25 cellular contexts compared by ENCODE assay signal in the genomic region with DNA sequence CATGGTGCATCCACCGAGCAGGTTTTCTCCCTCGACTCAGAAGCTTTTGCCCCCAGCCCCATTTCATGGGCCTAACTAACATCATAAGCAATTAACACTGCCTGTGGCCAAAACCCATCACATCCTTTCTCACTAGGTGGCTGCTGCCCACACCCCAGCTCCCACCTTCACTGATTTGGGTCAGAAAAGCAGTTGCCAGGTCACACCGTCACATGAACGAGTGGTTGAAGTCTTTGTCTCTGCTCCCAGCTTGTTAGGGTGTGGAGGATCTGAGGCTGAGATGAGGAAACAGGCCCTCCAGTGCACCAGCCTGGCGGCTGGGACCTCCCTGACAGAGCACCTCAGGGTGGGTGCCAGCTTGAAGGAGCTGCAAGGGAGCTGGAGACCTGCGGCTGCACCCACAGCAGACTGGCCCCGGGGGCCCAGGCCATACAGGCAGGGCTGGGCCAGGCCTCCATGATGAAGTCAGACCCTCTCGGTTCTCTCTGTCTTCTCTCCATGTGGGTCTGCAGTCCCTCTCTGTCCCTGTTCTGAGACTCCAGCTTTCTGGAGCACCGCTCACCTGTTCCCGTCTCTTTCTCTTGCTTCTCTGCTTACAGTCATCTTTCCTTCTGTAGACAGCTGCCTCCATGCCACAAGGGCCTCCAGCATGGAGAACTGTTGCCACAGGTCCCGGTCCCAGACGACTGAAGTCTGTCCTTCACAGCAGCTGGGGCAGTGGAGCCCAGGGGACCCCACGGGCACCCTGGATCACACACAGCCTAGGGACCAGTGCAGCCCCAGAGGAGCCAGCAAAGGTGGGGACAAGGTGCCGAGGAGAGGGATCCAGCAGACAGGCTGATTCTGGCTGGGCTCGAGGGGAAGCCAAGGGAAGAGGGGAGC. TPM values are rescaled to one million over a fixed set of nuclear protein-coding genes. Genes with fewer than 3 reads are reported as not detected.
DNase-seq lines count a peak whose midpoint lies in the region; ATAC-seq and TF ChIP-seq lines count a peak whose summit lies in the region.
"Had no signal": no experiment of that assay in that cellular context is flagged by ENCODE, and none has a peak within 500 bp of the region (broad histone marks: within the 10 kb centered on the region; RNA-seq: fewer than 3 reads in every experiment).

No MANE protein-coding gene starts in this region.

- H3K4me2 ChIP-seq in neural progenitor cell = no peak overlapping the region

- no peak overlapping the region for H3K9ac ChIP-seq in neural progenitor cell

- ATAC-seq in HG02763 (IDR thresholded peaks at IDR 0.05; ENCODE audit: unreplicated experiment) (no peak), HG03139 (IDR thresholded peaks at IDR 0.05; ENCODE audit: unreplicated experiment) (no peak)
- ATAC-seq: CD8-positive, alpha-beta T cell; effector memory CD8-positive, alpha-beta T cell; stimulated activated naive CD8-positive, alpha-beta T cell treated with anti-CD3 and anti-CD28 coated beads, Interleukin-15, Interleukin-2, amounts not matched to agents 100 U/mL and 50 U/mL, for 24 hours had no signal

- in situ Hi-C loops in transverse colon (cut with MboI; ENCODE audit: low pct_ligation_motif_present in 1 of 4, low pct_unique_long_range_greater_than_20kb in 1 of 4, low sequenced_read_pairs in 3 of 4) = no loop called here

- H2AFZ ChIP-seq in neural progenitor cell (replicated peaks) = no peak overlapping the region

- H3K9me3 ChIP-seq in neural progenitor cell (ENCODE audit: low read depth) (no peaks in the 10 kb centered on the region), transverse colon (no peaks in the 10 kb centered on the region)
- H3K9me3 ChIP-seq: colonic mucosa, esophagus muscularis mucosa, tibial nerve had no signal

- H3K9me3 Mint-ChIP-seq in neural progenitor cell = peaks cover 6% of the 10 kb centered on the region
- H3K9me3 Mint-ChIP-seq: effector memory CD8-positive, alpha-beta T cell had no signal

- no peaks in the 10 kb centered on the region for H3K79me2 ChIP-seq in neural progenitor cell (ENCODE audit: low read depth)

- peak overlapping the region; percentile 44 for H3K27ac Mint-ChIP-seq in neural progenitor cell
- H3K27ac Mint-ChIP-seq: CD8-positive, alpha-beta T cell; effector memory CD8-positive, alpha-beta T cell had no signal

- H3K4me3 ChIP-seq in coronary artery = no peak overlapping the region
- H3K4me3 ChIP-seq in neural progenitor cell = no peak overlapping the region
- H3K4me3 ChIP-seq in transverse colon = no peak overlapping the region
- H3K4me3 ChIP-seq: colonic mucosa, esophagus muscularis mucosa, tibial nerve had no signal

- TF ChIP-seq CTCF in coronary artery (IDR thresholded peaks at IDR 0.05) (no peak), neural progenitor cell (IDR thresholded peaks at IDR 0.05) (no peak), transverse colon (IDR thresholded peaks at IDR 0.05) (no peak)

- TF ChIP-seq EP300 in transverse colon (IDR thresholded peaks at IDR 0.05; ENCODE audit: low read depth) = no peak

- no peak overlapping the region for H3K4me3 Mint-ChIP-seq in neural progenitor cell
- H3K4me3 Mint-ChIP-seq: CD8-positive, alpha-beta T cell; effector memory CD8-positive, alpha-beta T cell had no signal

- intact Hi-C loops in transverse colon (cut with DNase I; ENCODE audit: low total_unique reads) = no loop called here

- H4K20me1 ChIP-seq in neural progenitor cell (ENCODE audit: low read depth) = peaks cover 9% of the 10 kb centered on the region

- no peaks in the 10 kb centered on the region for H3F3A ChIP-seq in neural progenitor cell (ENCODE audit: low read depth)

- H3K27me3 ChIP-seq in neural progenitor cell (peaks cover 54% of the 10 kb centered on the region), transverse colon (peaks cover 11% of the 10 kb centered on the region)
- H3K27me3 ChIP-seq: colonic mucosa, esophagus muscularis mucosa, tibial nerve had no signal

- peaks cover 3% of the 10 kb centered on the region for H3K36me3 Mint-ChIP-seq in neural progenitor cell
- H3K36me3 Mint-ChIP-seq: CD8-positive, alpha-beta T cell had no signal

- TF ChIP-seq POLR2A in transverse colon (IDR thresholded peaks at IDR 0.05) = no peak

- peaks cover 10% of the 10 kb centered on the region for H3K27me3 Mint-ChIP-seq in neural progenitor cell (ENCODE audit: insufficient read depth, low read depth)

- H3K36me3 ChIP-seq in neural progenitor cell (no peaks in the 10 kb centered on the region), transverse colon (no peaks in the 10 kb centered on the region)
- H3K36me3 ChIP-seq: colonic mucosa, esophagus muscularis mucosa, tibial nerve had no signal

- DNase-seq in activated effector memory CD4-positive, alpha-beta T cell treated with anti-CD3 and anti-CD28 coated beads, Interleukin-2, amount 50 U/mL, for 16 hours = peak; percentile 48
- DNase-seq in activated effector memory CD4-positive, alpha-beta T cell treated with Interleukin-2 at 50 U/mL for 16 hours = no peak
- DNase-seq in coronary artery (ENCODE audit: low spot score) (peak; percentile 66), neural progenitor cell (ENCODE audit: low spot score) (no peak), transverse colon (peak; percentile 6), AG08395 (ENCODE audit: low spot score) (no peak)
- DNase-seq: activated CD4-positive, alpha-beta T cell treated with anti-CD3 and anti-CD28 coated beads, Interleukin-2, amount 50 U/mL, for 4 hours; activated CD8-positive, alpha-beta memory T cell treated with anti-CD3 and anti-CD28 coated beads, Interleukin-2, amount 50 U/mL, for 48 hours; AML-193; CD8-positive, alpha-beta T cell; colonic mucosa; DMS 273 treated with DMSO at 0.1 percent for 48 hours; effector memory CD8-positive, alpha-beta T cell; foreskin melanocyte; hippocampal formation; NCI-H1048; NCI-H187; NCI-H526 treated with DMSO at 0.1 percent for 48 hours; nucleus accumbens; stimulated activated naive CD8-positive, alpha-beta T cell treated with anti-CD3 and anti-CD28 coated beads, Interleukin-15, Interleukin-2, amounts not matched to agents 100 U/mL and 50 U/mL, for 24 hours had no signal

- 87% methylated on average over 14 of the region's 15 CpGs; no CpG with 5 or more reads in 1 of the 2 donors for WGBS in transverse colon (ENCODE audit: low coverage in 1 of 2), 2 donors

- peaks cover 19% of the 10 kb centered on the region for H3K4me1 Mint-ChIP-seq in neural progenitor cell

- no peak overlapping the region for H3K27ac ChIP-seq in coronary artery
- no peak overlapping the region for H3K27ac ChIP-seq in neural progenitor cell
- H3K27ac ChIP-seq in transverse colon = no peak overlapping the region
- H3K27ac ChIP-seq: colonic mucosa, tibial nerve, VCaP had no signal

- peaks cover 6% of the 10 kb centered on the region for H3K4me1 ChIP-seq in neural progenitor cell
- H3K4me1 ChIP-seq in transverse colon = peaks cover 19 to 28% (median 23%) of the 10 kb centered on the region in 4 donors
- H3K4me1 ChIP-seq: colonic mucosa had no signal

RNA-seq across cellular contexts. Expression of gene INPP5A, which starts 13.8 kb away (rescaled TPM):
- total RNA-seq in neural progenitor cell (ENCODE audit: low replicate concordance) (14.2 and 21.3 TPM in 2 replicates), transverse colon (10 to 100 TPM; 34.8 to 80.8 (median 52.8) TPM)

Comparison
In these comparisons a context has a peak if more than half of its experiments do, and no peak if none do; other contexts are left out.
1. DNase-seq: peak in activated effector memory CD4-positive, alpha-beta T cell treated with anti-CD3 and anti-CD28 coated beads, Interleukin-2, amount 50 U/mL, for 16 hours (single experiment), coronary artery (single experiment) and transverse colon (single experiment); none in activated effector memory CD4-positive, alpha-beta T cell treated with Interleukin-2 at 50 U/mL for 16 hours (single experiment), neural progenitor cell (single experiment) and AG08395 (single experiment).